In the genomic region with DNA sequence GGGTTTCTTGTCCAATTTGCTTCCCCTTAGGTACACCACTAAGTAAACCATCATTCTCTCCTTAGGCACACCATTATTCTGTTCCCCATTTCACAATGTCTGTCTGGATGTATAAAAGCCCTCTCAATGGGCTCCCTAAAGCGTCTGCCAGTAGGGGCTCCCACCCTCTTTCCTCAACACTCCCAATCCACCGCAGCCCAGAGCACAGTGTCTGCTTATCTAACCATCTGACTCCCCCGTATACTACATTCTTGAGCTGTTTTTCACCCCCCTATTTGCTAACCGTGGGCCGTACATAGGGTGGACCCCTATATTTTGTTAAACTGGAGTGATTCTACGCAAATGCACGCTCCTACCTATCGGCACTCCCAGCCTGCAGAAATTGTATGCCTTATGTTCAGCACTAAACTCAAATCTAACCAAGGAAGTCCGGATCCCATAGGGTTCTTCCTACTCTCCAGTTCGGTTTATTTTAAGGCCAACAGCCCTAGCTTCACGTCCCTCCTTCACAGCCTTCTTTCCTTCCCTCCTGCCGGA, we compare ENCODE assay signal across 8 cellular contexts. TPM values are rescaled to one million over a fixed set of nuclear protein-coding genes. Genes with fewer than 3 reads are reported as not detected.
DNase-seq lines count a peak whose midpoint lies in the region; ATAC-seq and TF ChIP-seq lines count a peak whose summit lies in the region.

No MANE protein-coding gene starts in this region.

- peaks cover 13% of the 10 kb centered on the region for H3K36me3 Mint-ChIP-seq in endodermal cell (ENCODE audit: low read depth)

- peak overlapping the region; percentile 18; the same call in 1 of the 2 replicates for H2AK5ac ChIP-seq in IMR-90 (ENCODE audit: low read depth, low read length)

- H4K20me1 ChIP-seq in IMR-90 (ENCODE audit: insufficient read depth, low read length) = peaks cover 15% of the 10 kb centered on the region

- H3K4me2 ChIP-seq in IMR-90 (ENCODE audit: low read depth, low read length) = peak overlapping the region; percentile 79

- peaks cover 6 to 22% of the 10 kb centered on the region in 2 experiments; a peak in 2 of 4 replicates for H3K79me1 ChIP-seq in IMR-90 (ENCODE audit: low read depth in 1 of 2, low read length in 2 of 2)

- peaks cover 8% of the 10 kb centered on the region; the same call in 1 of the 2 replicates for H3K9me1 ChIP-seq in IMR-90 (ENCODE audit: insufficient read depth, low read length)

- intact Hi-C loops in IMR-90 (cut with micrococcal nuclease) = loop anchor here (1.0 to 10.0 kb wide), 3 partner anchors 21 to 355 kb away; a partner anchor contains a TSS

- H3K27me3 ChIP-seq in IMR-90 (ENCODE audit: control insufficient read depth, insufficient read depth, low read length) = no peaks in the 10 kb centered on the region
- no peaks in the 10 kb centered on the region for H3K27me3 ChIP-seq in endodermal cell (ENCODE audit: control insufficient read depth, insufficient read depth, low read length, poor library complexity, severe bottlenecking)
- H3K27me3 ChIP-seq in muscle layer of colon (ENCODE audit: control insufficient read depth in 1 of 2, insufficient read depth in 2 of 2, low read length in 2 of 2) = no peaks in the 10 kb centered on the region

- dilution Hi-C loops in IMR-90 (cut with HindIII; ENCODE audit: low sequenced_read_pairs, unreplicated experiment) = no loop called here

- no peak for TF ChIP-seq POLR2A in IMR-90 (IDR thresholded peaks at IDR 0.05; ENCODE audit: low read depth, low read length)

- peak overlapping the region; percentile 23; the same call in 1 of the 2 replicates for H2BK20ac ChIP-seq in IMR-90 (ENCODE audit: low read depth, low read length)

- peak overlapping the region; percentile 93 for H3K27ac Mint-ChIP-seq in endodermal cell

- peaks cover 23% of the 10 kb centered on the region for H3K4me1 Mint-ChIP-seq in endodermal cell

- H3K4me3 ChIP-seq in IMR-90 (ENCODE audit: insufficient read depth, low read depth, low read length) = peak overlapping the region; percentile 57
- peak overlapping the region; percentile 89 for H3K4me3 ChIP-seq in SK-N-MC
- H3K4me3 ChIP-seq in endodermal cell (ENCODE audit: low read length) = peak overlapping the region; percentile 99
- H3K4me3 ChIP-seq in muscle layer of colon (ENCODE audit: low read depth in 1 of 2, low read length in 2 of 2) = peak overlapping the region; percentile 50 to 96

- CTCF ChIA-PET in IMR-90 (lab: Yijun Ruan, JAX) = interaction anchor here (0.6 to 4.0 kb wide), 6 partner anchors 10 to 631 kb away, joined by 3 to 23 read pairs (median 3); no protein-coding TSS in a partner anchor

- peak overlapping the region; percentile 92 for H3K14ac ChIP-seq in IMR-90 (replicated peaks; ENCODE audit: low read depth, low read length)

- H3K9me3 ChIP-seq in IMR-90 (ENCODE audit: control insufficient read depth, insufficient read depth, low read length) = no peaks in the 10 kb centered on the region
- H3K9me3 ChIP-seq in SK-N-MC (ENCODE audit: low read depth, low read length) = no peaks in the 10 kb centered on the region
- H3K9me3 ChIP-seq in endodermal cell (ENCODE audit: control insufficient read depth, low read length) = no peaks in the 10 kb centered on the region
- H3K9me3 ChIP-seq in muscle layer of colon (ENCODE audit: low read length) = no peaks in the 10 kb centered on the region

- H4K5ac ChIP-seq in IMR-90 (ENCODE audit: low read depth, low read length) = peak overlapping the region; percentile 58

- H3K9me3 Mint-ChIP-seq in endodermal cell = no peaks in the 10 kb centered on the region

- peak; percentile 8; the same call in 1 of the 2 replicates for TF ChIP-seq CTCF in IMR-90 (conservative IDR thresholded peaks at IDR 0.05; ENCODE audit: low read depth, low read length)
- TF ChIP-seq CTCF in endodermal cell (conservative IDR thresholded peaks at IDR 0.05) = no peak

- H3K4me1 ChIP-seq in IMR-90 (ENCODE audit: control insufficient read depth, insufficient read depth, low read length) = peaks cover 8% of the 10 kb centered on the region; the same call in 1 of the 2 replicates
- peaks cover 2% of the 10 kb centered on the region for H3K4me1 ChIP-seq in endodermal cell (ENCODE audit: control insufficient read depth, insufficient read depth, low read length)
- peaks cover 21% of the 10 kb centered on the region for H3K4me1 ChIP-seq in muscle layer of colon (ENCODE audit: insufficient read depth, low read length)

- ATAC-seq in GM19397 (IDR thresholded peaks at IDR 0.05; ENCODE audit: unreplicated experiment) (peak; percentile 9), IMR-90 (ENCODE audit: low read depth) (peak; percentile 15)

- peak overlapping the region; percentile 81 for H2AK9ac ChIP-seq in IMR-90 (replicated peaks; ENCODE audit: low read depth, low read length, poor library complexity)

- peaks cover 6% of the 10 kb centered on the region for H3K27me3 Mint-ChIP-seq in endodermal cell (ENCODE audit: insufficient read depth)

- peak overlapping the region; percentile 76 for H3K4ac ChIP-seq in IMR-90 (ENCODE audit: low read depth, low read length)

- peak overlapping the region; percentile 92 for H3K4me3 Mint-ChIP-seq in endodermal cell

- peak overlapping the region; percentile 54 for H3K27ac ChIP-seq in IMR-90 (ENCODE audit: insufficient read depth, low read length)
- no peak overlapping the region for H3K27ac ChIP-seq in SK-N-MC
- no peak overlapping the region for H3K27ac ChIP-seq in endodermal cell (ENCODE audit: low read depth, low read length)
- H3K27ac ChIP-seq in muscle layer of colon (ENCODE audit: low read depth, low read length) = peak overlapping the region; percentile 78

- H2AFZ ChIP-seq in IMR-90 (replicated peaks; ENCODE audit: low read length, poor library complexity) = peak overlapping the region; percentile 97

- peak overlapping the region; percentile 72 for H2BK5ac ChIP-seq in IMR-90 (ENCODE audit: low read depth, low read length, poor library complexity, severe bottlenecking)

- H4K91ac ChIP-seq in IMR-90 (ENCODE audit: insufficient read depth, low read depth, low read length) = peak overlapping the region; percentile 80

- peak overlapping the region; percentile 80 for H2BK120ac ChIP-seq in IMR-90 (ENCODE audit: low read depth, low read length)

- no peak for TF ChIP-seq RAD21 in IMR-90 (IDR thresholded peaks at IDR 0.05; ENCODE audit: low read length)

- peak overlapping the region; percentile 47; the same call in 1 of the 2 replicates for H3K18ac ChIP-seq in IMR-90 (ENCODE audit: low read depth, low read length)

- H3K36me3 ChIP-seq in IMR-90 (ENCODE audit: control insufficient read depth, insufficient read depth, low read length) = peaks cover 9% of the 10 kb centered on the region
- H3K36me3 ChIP-seq in SK-N-MC (ENCODE audit: insufficient read depth, low read length) = peaks cover 25% of the 10 kb centered on the region
- H3K36me3 ChIP-seq in endodermal cell (ENCODE audit: control insufficient read depth, insufficient read depth, low read length) = peaks cover 17% of the 10 kb centered on the region
- H3K36me3 ChIP-seq in muscle layer of colon (ENCODE audit: insufficient read depth, low read length) = peaks cover 9% of the 10 kb centered on the region

- H3K9ac ChIP-seq in IMR-90 (ENCODE audit: low read depth, low read length) = peak overlapping the region; percentile 79
- H3K9ac ChIP-seq in SK-N-MC (ENCODE audit: insufficient read length) = peak overlapping the region; percentile 56
- peak overlapping the region; percentile 98 for H3K9ac ChIP-seq in endodermal cell (ENCODE audit: extremely low read depth, low read length, poor library complexity, severe bottlenecking)
- H3K9ac ChIP-seq in muscle layer of colon (ENCODE audit: low read length) = peak overlapping the region; percentile 70

- POLR2A ChIA-PET in IMR-90 (lab: Charles Lee; ENCODE audit: unreplicated experiment) = interaction anchor here (1.1 kb wide), 1 partner anchor 21 kb away, joined by 3 read pairs; no protein-coding TSS in a partner anchor

- H4K8ac ChIP-seq in IMR-90 (ENCODE audit: low read depth in 2 of 2, low read length in 2 of 2) = peak overlapping the region; percentile 49 to 93

- peak overlapping the region; percentile 84 for H3K56ac ChIP-seq in IMR-90 (ENCODE audit: extremely low read depth, insufficient read depth, low read length)

- H3K23ac ChIP-seq in IMR-90 (ENCODE audit: low read depth, low read length) = peak overlapping the region; percentile 84

- no TSS peak for BruUV-seq in IMR-90 (replicated peaks; lab: Mats Ljungman, UMichigan)

- 2% methylated on average over 6 of the region's 12 CpGs; no CpG with 5 or more reads in 1 of the 2 experiments for WGBS in IMR-90 (ENCODE audit: extremely low coverage in 2 of 2, insufficient read length in 1 of 2), 2 experiments
- WGBS in endodermal cell (ENCODE audit: insufficient coverage in 1 of 2, insufficient read length in 1 of 2), 2 experiments = 2 to 5% methylated on average over 12 of the region's 12 CpGs

- DNase-seq in DMS79 (lab: John Stamatoyannopoulos, UW) (peak; percentile 24), IMR-90 (peak; percentile 19), SK-N-MC (ENCODE audit: low read depth, low spot score) (peak; percentile 22), endodermal cell (peak; percentile 78), 8988T (no peak)
- no peak for DNase-seq in activated CD4-positive, alpha-beta T cell treated with anti-CD3 and anti-CD28 coated beads, Interleukin-2, amount 50 U/mL, for 48 hours

- H2BK15ac ChIP-seq in IMR-90 (ENCODE audit: low read depth, low read length) = peak overlapping the region; percentile 68; the same call in 2 of the 3 replicates

- in situ Hi-C loops in IMR-90 (cut with MboI; ENCODE audit: low sequenced_read_pairs) = loop anchor here (10.0 kb wide), 1 partner anchor 205 kb away; no protein-coding TSS in a partner anchor

RNA-seq across cellular contexts. Expression of a gene that starts 0.7 kb away (rescaled TPM):
- total RNA-seq in IMR-90 (2012; rRNA removed) (123 and 125 TPM in 2 replicates), endodermal cell (100 to 1,000 TPM; 152 to 164 TPM)
- polyA plus RNA-seq in IMR-90 (2012; rRNA removed) = 154 and 155 TPM in 2 replicates
- polyA plus RNA-seq in IMR-90 (2012; cell fraction: cytosol; rRNA removed) = 69.3 and 125 TPM in 2 replicates
- 121 and 167 TPM in 2 replicates for polyA plus RNA-seq in IMR-90 (2012; cell fraction: nucleus; rRNA removed; ENCODE audit: low replicate concordance)
- polyA plus RNA-seq in endodermal cell (2013, experiment 1 of 2) = 142 TPM
- polyA plus RNA-seq in endodermal cell (2013, experiment 2 of 2) = 132 TPM

RNA-seq across cellular contexts. Expression of a gene that starts 17.1 kb away (rescaled TPM):
- total RNA-seq in IMR-90 (2012; rRNA removed) = not detected in 2 replicates
- polyA plus RNA-seq in IMR-90 (2012; rRNA removed) = 0.04 TPM in 1 of 2 replicates, not detected in the other
- not detected in 2 replicates for polyA plus RNA-seq in IMR-90 (2012; cell fraction: cytosol; rRNA removed)
- not detected in 2 replicates for polyA plus RNA-seq in IMR-90 (2012; cell fraction: nucleus; rRNA removed; ENCODE audit: low replicate concordance)
- not detected for total RNA-seq in endodermal cell
- polyA plus RNA-seq in endodermal cell (2013, experiment 1 of 2) = not detected
- not detected for polyA plus RNA-seq in endodermal cell (2013, experiment 2 of 2)

RNA-seq across cellular contexts. Expression of a gene that starts 35.3 kb away (rescaled TPM):
- not detected in 2 replicates for total RNA-seq in IMR-90 (2012; rRNA removed)
- polyA plus RNA-seq in IMR-90 (2012; rRNA removed) = not detected in 2 replicates
- polyA plus RNA-seq in IMR-90 (2012; cell fraction: cytosol; rRNA removed) = 0.03 and 0.05 TPM in 2 replicates
- polyA plus RNA-seq in IMR-90 (2012; cell fraction: nucleus; rRNA removed; ENCODE audit: low replicate concordance) = 0.04 TPM in 1 of 2 replicates, not detected in the other
- total RNA-seq in endodermal cell = not detected
- polyA plus RNA-seq in endodermal cell (2013, experiment 1 of 2) = not detected
- not detected for polyA plus RNA-seq in endodermal cell (2013, experiment 2 of 2)

RNA-seq across cellular contexts. Expression of a gene that starts 52.4 kb away (rescaled TPM):
- total RNA-seq in IMR-90 (2012; rRNA removed) (not detected in 2 replicates), endodermal cell (not detected)
- not detected in 2 replicates for polyA plus RNA-seq in IMR-90 (2012; rRNA removed)
- not detected in 2 replicates for polyA plus RNA-seq in IMR-90 (2012; cell fraction: cytosol; rRNA removed)
- polyA plus RNA-seq in IMR-90 (2012; cell fraction: nucleus; rRNA removed; ENCODE audit: low replicate concordance) = 0.08 TPM in 1 of 2 replicates, not detected in the other
- not detected for polyA plus RNA-seq in endodermal cell (2013, experiment 1 of 2)
- not detected for polyA plus RNA-seq in endodermal cell (2013, experiment 2 of 2)

RNA-seq across cellular contexts. Expression of a gene that starts 52.5 kb away (rescaled TPM):
- total RNA-seq in IMR-90 (2012; rRNA removed) = 45.7 and 46.4 TPM in 2 replicates
- 68.9 and 78.6 TPM in 2 replicates for polyA plus RNA-seq in IMR-90 (2012; rRNA removed)
- polyA plus RNA-seq in IMR-90 (2012; cell fraction: cytosol; rRNA removed) = 39.3 and 55.4 TPM in 2 replicates
- polyA plus RNA-seq in IMR-90 (2012; cell fraction: nucleus; rRNA removed; ENCODE audit: low replicate concordance) = 38.2 and 43.6 TPM in 2 replicates
- total RNA-seq in endodermal cell = 10 to 100 TPM; 77.7 to 83.8 TPM
- polyA plus RNA-seq in endodermal cell (2013, experiment 1 of 2) = 56.1 TPM
- 46.6 TPM for polyA plus RNA-seq in endodermal cell (2013, experiment 2 of 2)

Comparison
In these comparisons a context has a peak if more than half of its experiments do, and no peak if none do; other contexts are left out.
1. DNase-seq: peak in DMS79 (single experiment), IMR-90 (single experiment), SK-N-MC (single experiment) and endodermal cell (single experiment); none in 8988T (single experiment) and activated CD4-positive, alpha-beta T cell treated with anti-CD3 and anti-CD28 coated beads, Interleukin-2, amount 50 U/mL, for 48 hours (0 of 2).
2. H3K27ac ChIP-seq: peak in IMR-90 (single experiment) and muscle layer of colon (single experiment); none in SK-N-MC (single experiment) and endodermal cell (single experiment).
3. Peak in every context shown above with its lines, with median percentiles within 50 percentile points of each other: H3K4me3 ChIP-seq and H3K9ac ChIP-seq.